8 cellular contexts compared by ENCODE assay signal in genomic region chr12:56153291-56154065, GRCh38. TPM values are rescaled to one million over a fixed set of nuclear protein-coding genes. Genes with fewer than 3 reads are reported as not detected.
DNase-seq lines count a peak whose midpoint lies in the region; ATAC-seq and TF ChIP-seq lines count a peak whose summit lies in the region.
"Had no signal": no experiment of that assay in that cellular context is flagged by ENCODE, and none has a peak within 500 bp of the region (broad histone marks: within the 10 kb centered on the region; RNA-seq: fewer than 3 reads in every experiment).

No MANE protein-coding gene starts in this region.

- peaks cover 26% of the 10 kb centered on the region for H3F3A ChIP-seq in GM23338 (replicated peaks; ENCODE audit: low read depth)

- peak overlapping the region; percentile 89 for H3K4me2 ChIP-seq in GM23338

- H3K9me3 Mint-ChIP-seq in GM23338 (no peaks in the 10 kb centered on the region; the same call in 1 of the 3 replicates), endothelial cell (ENCODE audit: unreplicated experiment) (no peaks in the 10 kb centered on the region), CD14-positive monocyte (no peaks in the 10 kb centered on the region)

- H3K4me3 Mint-ChIP-seq in GM23338 (peak overlapping the region; percentile 96), endothelial cell (ENCODE audit: unreplicated experiment) (peak overlapping the region; percentile 97), CD14-positive monocyte (no peak overlapping the region)

- H3K9me3 ChIP-seq in prostate gland: no peaks in the 10 kb centered on the region

- peak overlapping the region; percentile 90 for H3K4me3 ChIP-seq in GM23338
- peak overlapping the region; percentile 54 to 62 for H3K4me3 ChIP-seq in prostate gland

- H3K4me1 Mint-ChIP-seq in GM23338 (peaks cover 26% of the 10 kb centered on the region), endothelial cell (ENCODE audit: unreplicated experiment) (peaks cover 36% of the 10 kb centered on the region), CD14-positive monocyte (peaks cover 37% of the 10 kb centered on the region)

- H3K79me2 ChIP-seq in GM23338 (replicated peaks; ENCODE audit: insufficient read depth): peaks cover 15% of the 10 kb centered on the region

- no peak for ATAC-seq in GM23338

- no peak overlapping the region for H2AFZ ChIP-seq in GM23338

- H3K27me3 ChIP-seq in GM23338 (ENCODE audit: insufficient read depth) (no peaks in the 10 kb centered on the region), prostate gland (replicated peaks; ENCODE audit: insufficient read depth) (no peaks in the 10 kb centered on the region)

- DNase-seq in GM23338 (ENCODE audit: low spot score): no peak
- DNase-seq in RPMI8226: peak; percentile 9
- DNase-seq in endothelial cell (ENCODE audit: low spot score): no peak
- DNase-seq in prostate gland (ENCODE audit: low spot score): no peak
- no peak for DNase-seq in medulla oblongata (ENCODE audit: extremely low spot score)
- no peak for DNase-seq in CD14-positive monocyte (ENCODE audit: low spot score)
- DNase-seq in NOMO-1 treated with dmso at 0.1 percent for 144 hours (lab: John Stamatoyannopoulos, UW; ENCODE audit: unreplicated experiment): no peak
- DNase-seq: activated CD8-positive, alpha-beta memory T cell treated with anti-CD3 and anti-CD28 coated beads, Interleukin-2, amount 50 U/mL, for 48 hours had no signal

- no peaks in the 10 kb centered on the region for H4K20me1 ChIP-seq in GM23338 (replicated peaks; ENCODE audit: insufficient read depth)

- H3K36me3 Mint-ChIP-seq in GM23338 (ENCODE audit: low read depth): peaks cover 27% of the 10 kb centered on the region
- peaks cover 16% of the 10 kb centered on the region for H3K36me3 Mint-ChIP-seq in endothelial cell (ENCODE audit: low read depth, unreplicated experiment)
- peaks cover 7 to 10% of the 10 kb centered on the region in 2 donors for H3K36me3 Mint-ChIP-seq in CD14-positive monocyte

- H3K27ac ChIP-seq in GM23338 (ENCODE audit: low read depth) (0 out of 2 replicates have a peak overlapping the region, but pooled peaks have one; percentile 45), prostate gland (no peak overlapping the region)

- peaks cover 22% of the 10 kb centered on the region for H3K4me1 ChIP-seq in GM23338 (ENCODE audit: insufficient read depth)
- H3K4me1 ChIP-seq in prostate gland (replicated peaks): peaks cover 5% of the 10 kb centered on the region

- TF ChIP-seq CTCF in GM23338 (conservative IDR thresholded peaks at IDR 0.05; ENCODE audit: low read depth in 2 of 2): no peak
- no peak for TF ChIP-seq CTCF in endothelial cell (IDR thresholded peaks at IDR 0.05; ENCODE audit: unreplicated experiment)
- no peak for TF ChIP-seq CTCF in prostate gland (IDR thresholded peaks at IDR 0.05)
- no peak for TF ChIP-seq CTCF in CD14-positive monocyte (IDR thresholded peaks at IDR 0.05)

- 0 out of 2 replicates have a peak, but pooled peaks cover 2% of the 10 kb centered on the region for H3K36me3 ChIP-seq in GM23338 (ENCODE audit: insufficient read depth)
- no peaks in the 10 kb centered on the region for H3K36me3 ChIP-seq in prostate gland

- no peaks in the 10 kb centered on the region for H3K9me2 ChIP-seq in GM23338 (ENCODE audit: insufficient read depth)

- peaks cover 24% of the 10 kb centered on the region for H3K27me3 Mint-ChIP-seq in GM23338 (ENCODE audit: insufficient read depth, low read depth, poor library complexity)
- peaks cover 19% of the 10 kb centered on the region for H3K27me3 Mint-ChIP-seq in endothelial cell (ENCODE audit: unreplicated experiment)
- peaks cover 0 to 3% (median 2%) of the 10 kb centered on the region in 3 donors for H3K27me3 Mint-ChIP-seq in CD14-positive monocyte (ENCODE audit: low read depth in 3 of 3)

- intact Hi-C loops in prostate gland (cut with DNase I) (no loop called here), CD14-positive monocyte (cut with micrococcal nuclease) (loop anchor here in 1 of 2 donors (5.0 kb wide), 1 partner anchor 36 kb away; the partner anchor contains the start of genes RPL41 and ZC3H10)

- 58% methylated on average over 5 of the region's 5 CpGs for WGBS in prostate gland

- no peak for TF ChIP-seq POLR2A in prostate gland (IDR thresholded peaks at IDR 0.05)

- H3K27ac Mint-ChIP-seq in GM23338 (0 out of 2 replicates have a peak overlapping the region, but pooled peaks have one; percentile 23), endothelial cell (ENCODE audit: unreplicated experiment) (peak overlapping the region; percentile 72), CD14-positive monocyte (peak overlapping the region in 3 of 7 donors; percentile 15 to 97 (median 59))

TF ChIP-seq in GM23338, 12 proteins besides CTCF, POLR2A, EP300 and RAD21 (continues in another document):
- TF ChIP-seq NANOG (IDR thresholded peaks at IDR 0.05; ENCODE audit: borderline replicate concordance): no peak
- no peak for TF ChIP-seq CREB1 (CRISPR knock-in tag; IDR thresholded peaks at IDR 0.05; ENCODE audit: low read depth)

RNA-seq across cellular contexts. Expression of gene MYL6B, which starts 1.1 kb away (rescaled TPM):
- 96.9 and 103 TPM in 2 replicates for total RNA-seq in GM23338 (2014; rRNA removed; shearing (Covaris generic))
- polyA plus RNA-seq in GM23338 (2016; fragmentation: Nextera tagmentation; extraction: Ambion mirVana) (164 and 170 TPM in 2 replicates), CD14-positive monocyte (1 to 10 TPM; 4.1 to 4.3 TPM)
- total RNA-seq in endothelial cell (ENCODE audit: unreplicated experiment) (170 TPM), prostate gland (100 to 1,000 TPM in 1 of 2 donors, 10 to 100 TPM in 1; 66.4 to 203 TPM)

RNA-seq across cellular contexts. Expression of gene MYL6, which starts 4.7 kb away (rescaled TPM):
- total RNA-seq in GM23338 (2014; rRNA removed; shearing (Covaris generic)): 1,092 and 1,271 TPM in 2 replicates
- 1,545 and 1,548 TPM in 2 replicates for polyA plus RNA-seq in GM23338 (2016; fragmentation: Nextera tagmentation; extraction: Ambion mirVana)
- total RNA-seq in endothelial cell (ENCODE audit: unreplicated experiment): 2,481 TPM
- total RNA-seq in prostate gland: 1,000 to 10,000 TPM; 1,587 to 1,792 TPM
- 1,000 to 10,000 TPM; 3,189 to 3,939 TPM for polyA plus RNA-seq in CD14-positive monocyte

RNA-seq across cellular contexts. Expression of gene ESYT1, which starts 25.4 kb away (rescaled TPM):
- total RNA-seq in GM23338 (2014; rRNA removed; shearing (Covaris generic)): 97.2 and 142 TPM in 2 replicates
- polyA plus RNA-seq in GM23338 (2016; fragmentation: Nextera tagmentation; extraction: Ambion mirVana) (23.3 and 26.2 TPM in 2 replicates), CD14-positive monocyte (10 to 100 TPM; 74.2 to 81.1 TPM)
- total RNA-seq in endothelial cell (ENCODE audit: unreplicated experiment) (302 TPM), prostate gland (100 to 1,000 TPM in 1 of 2 donors, 10 to 100 TPM in 1; 66.8 to 167 TPM)

RNA-seq across cellular contexts. Expression of gene ZC3H10, which starts 35.4 kb away (rescaled TPM):
- total RNA-seq in GM23338 (2014; rRNA removed; shearing (Covaris generic)): 4.2 and 5.4 TPM in 2 replicates
- polyA plus RNA-seq in GM23338 (2016; fragmentation: Nextera tagmentation; extraction: Ambion mirVana): 2.2 and 2.7 TPM in 2 replicates
- 10.4 TPM for total RNA-seq in endothelial cell (ENCODE audit: unreplicated experiment)
- total RNA-seq in prostate gland: 1 to 10 TPM; 4.6 to 9.1 TPM
- 1 to 10 TPM; 1.7 to 1.8 TPM for polyA plus RNA-seq in CD14-positive monocyte

RNA-seq across cellular contexts. Expression of gene SMARCC2, which starts 35.8 kb away (rescaled TPM):
- total RNA-seq in GM23338 (2014; rRNA removed; shearing (Covaris generic)): 40.4 and 44.5 TPM in 2 replicates
- 52.1 and 68.3 TPM in 2 replicates for polyA plus RNA-seq in GM23338 (2016; fragmentation: Nextera tagmentation; extraction: Ambion mirVana)
- total RNA-seq in endothelial cell (ENCODE audit: unreplicated experiment): 105 TPM
- 100 to 1,000 TPM in 1 of 2 donors, 10 to 100 TPM in 1; 60.4 to 101 TPM for total RNA-seq in prostate gland
- polyA plus RNA-seq in CD14-positive monocyte: 10 to 100 TPM; 22.2 to 43.5 TPM

Comparison
In these comparisons a context has a peak if more than half of its experiments do, and no peak if none do; other contexts are left out.
1. H3K4me3 Mint-ChIP-seq: peak in GM23338 (single experiment) and endothelial cell (single experiment); none in CD14-positive monocyte (0 of 2).